In genomic region chr12:100668939-100669536, GRCh38 we compare ENCODE assay signal across 9 cellular contexts.
DNase-seq lines count a peak whose midpoint lies in the region; TF ChIP-seq lines count a peak whose summit lies in the region.
"Had no signal": no experiment of that assay in that cellular context is flagged by ENCODE, and none has a peak within 500 bp of the region (broad histone marks: within the 10 kb centered on the region; RNA-seq: fewer than 3 reads in every experiment).

No MANE protein-coding gene starts in this region.

- H3K36me3 ChIP-seq in SJSA1: no peaks in the 10 kb centered on the region
- H3K36me3 ChIP-seq: BLaER1 treated with 17β-estradiol and CSF1 and Interleukin-3, amounts not matched to agents 10 nM and 100 nM had no signal

- no peak overlapping the region for H3K27ac ChIP-seq in SJSA1
- H3K27ac ChIP-seq: BLaER1 treated with 17β-estradiol and CSF1 and Interleukin-3, amounts not matched to agents 10 nM and 100 nM had no signal

- DNase-seq in NOMO-1 treated with DMSO at 0.1 percent for 48 hours (lab: John Stamatoyannopoulos, UW; ENCODE audit: unreplicated experiment) (peak; percentile 40), NOMO-1 treated with dmso at 0.1 percent for 144 hours (lab: John Stamatoyannopoulos, UW; ENCODE audit: unreplicated experiment) (no peak), HFF-Myc (ENCODE audit: extremely low read depth, low read depth) (peak; percentile 38), MV-4-11 (lab: John Stamatoyannopoulos, UW) (peak; percentile 53), SJSA1 (ENCODE audit: low read depth in 1 of 2, low spot score in 2 of 2) (peak; percentile 34 to 68), astrocyte of the hippocampus (ENCODE audit: low read depth, low spot score) (peak; percentile 86), iris pigment epithelial cell (ENCODE audit: low read depth) (peak; percentile 69)
- DNase-seq in stimulated activated CD4-positive, alpha-beta T cell treated with anti-CD3 and anti-CD28 coated beads, Interleukin-1b, Interleukin-23, amount 100 ng/mL, for 48 hours: peak; percentile 47

- no peaks in the 10 kb centered on the region; the same call in 1 of the 2 replicates for H3K27me3 ChIP-seq in SJSA1 (replicated peaks)
- H3K27me3 ChIP-seq: BLaER1 treated with 17β-estradiol and CSF1 and Interleukin-3, amounts not matched to agents 10 nM and 100 nM had no signal

- H3K4me3 ChIP-seq in HFF-Myc (replicated peaks; ENCODE audit: low read depth, low read length): no peak overlapping the region
- no peak overlapping the region for H3K4me3 ChIP-seq in SJSA1
- H3K4me3 ChIP-seq: BLaER1 treated with 17β-estradiol and CSF1 and Interleukin-3, amounts not matched to agents 10 nM and 100 nM had no signal

- no peaks in the 10 kb centered on the region for H3K4me1 ChIP-seq in SJSA1 (replicated peaks)
- H3K4me1 ChIP-seq: BLaER1 treated with 17β-estradiol and CSF1 and Interleukin-3, amounts not matched to agents 10 nM and 100 nM had no signal

- H3K9me3 ChIP-seq in SJSA1 (replicated peaks): no peaks in the 10 kb centered on the region
- H3K9me3 ChIP-seq: BLaER1 treated with 17β-estradiol and CSF1 and Interleukin-3, amounts not matched to agents 10 nM and 100 nM had no signal

- peak; percentile 94 for TF ChIP-seq CTCF in HFF-Myc (IDR thresholded peaks at IDR 0.05; ENCODE audit: low read depth, low read length, missing control alignments)
